20 cellular contexts compared by ENCODE assay signal in genomic region chr19:8484331-8484894, GRCh38. TPM values are rescaled to one million over a fixed set of nuclear protein-coding genes. Genes with fewer than 3 reads are reported as not detected.
DNase-seq lines count a peak whose midpoint lies in the region; ATAC-seq and TF ChIP-seq lines count a peak whose summit lies in the region.
"Had no signal": no experiment of that assay in that cellular context is flagged by ENCODE, and none has a peak within 500 bp of the region (broad histone marks: within the 10 kb centered on the region; RNA-seq: fewer than 3 reads in every experiment).

No MANE protein-coding gene starts in this region.

- intact Hi-C loops in head of caudate nucleus (cut with DNase I) (no loop called here), upper lobe of right lung (cut with DNase I) (no loop called here)
- intact Hi-C loops in naive thymus-derived CD4-positive, alpha-beta T cell (cut with micrococcal nuclease) = loop anchor here in 1 of 2 donors (10.0 kb wide), 1 partner anchor 130 kb away; no protein-coding TSS in a partner anchor

- no peak for DNase-seq in activated naive CD4-positive, alpha-beta T cell treated with anti-CD3 and anti-CD28 coated beads, Interleukin-2, amount 50 U/mL, for 72 hours (ENCODE audit: low spot score in 2 of 2)
- no peak for DNase-seq in activated naive CD4-positive, alpha-beta T cell treated with anti-CD3 and anti-CD28 coated beads, Interleukin-2, amount 10 ng/mL, durations not matched to agents 7 days and 5 days
- DNase-seq in head of caudate nucleus (peak in 24 of 42 donors; percentile 13 to 60 (median 40)), upper lobe of right lung (peak; percentile 78), DMS153 treated with DMSO at 0.1 percent for 48 hours (lab: John Stamatoyannopoulos, UW; ENCODE audit: unreplicated experiment) (no peak), erythroblast (lab: John Stamatoyannopoulos, UW) (no peak)
- no peak for DNase-seq in naive thymus-derived CD4-positive, alpha-beta T cell
- DNase-seq in stimulated activated CD4-positive, alpha-beta T cell treated with anti-CD3 and anti-CD28 coated beads, Interleukin-2, amount 100 ng/mL, for 24 hours = no peak
- DNase-seq: activated CD4-positive, alpha-beta T cell treated with anti-CD3 and anti-CD28 coated beads, Interleukin-2, amount 10 ng/mL, durations not matched to agents 24 days and 14 days; brain microvascular endothelial cell; Calu3; IMR-90; natural killer cell; NCI-H1417 treated with DMSO at 0.1 percent for 48 hours; NCI-H446 treated with DMSO at 0.1 percent for 48 hours; PC-9; T-helper 1 cell had no signal

- CTCF ChIA-PET in activated naive CD4-positive, alpha-beta T cell treated with anti-CD3 and anti-CD28 coated beads, Interleukin-2, amount 10 ng/mL, durations not matched to agents 7 days and 5 days (lab: Charles Lee) = no interaction called here
- CTCF ChIA-PET in naive thymus-derived CD4-positive, alpha-beta T cell (lab: Charles Lee) = interaction anchor here (0.7 kb wide), 1 partner anchor 75 kb away, joined by 3 read pairs; no protein-coding TSS in a partner anchor

- H3K27me3 Mint-ChIP-seq in activated naive CD4-positive, alpha-beta T cell treated with anti-CD3 and anti-CD28 coated beads, Interleukin-2, amount 10 ng/mL, durations not matched to agents 7 days and 5 days = no peaks in the 10 kb centered on the region
- no peaks in the 10 kb centered on the region for H3K27me3 Mint-ChIP-seq in naive thymus-derived CD4-positive, alpha-beta T cell
- H3K27me3 Mint-ChIP-seq: activated CD4-positive, alpha-beta T cell treated with anti-CD3 and anti-CD28 coated beads, Interleukin-2, amount 10 ng/mL, durations not matched to agents 24 days and 14 days; stimulated activated naive CD8-positive, alpha-beta T cell treated with anti-CD3 and anti-CD28 coated beads, Interleukin-15, Interleukin-2, amounts not matched to agents 100 ng/mL and 50 ng/mL, for 24 hours had no signal

- peaks cover 21 to 87% (median 30%) of the 10 kb centered on the region in 3 experiments for H3K36me3 ChIP-seq in naive thymus-derived CD4-positive, alpha-beta T cell (ENCODE audit: control insufficient read depth in 2 of 3, insufficient read depth in 3 of 3, low read length in 3 of 3)
- peaks cover 89% of the 10 kb centered on the region for H3K36me3 ChIP-seq in upper lobe of right lung

- H3K4me3 Mint-ChIP-seq in activated naive CD4-positive, alpha-beta T cell treated with anti-CD3 and anti-CD28 coated beads, Interleukin-2, amount 10 ng/mL, durations not matched to agents 7 days and 5 days = no peak overlapping the region
- H3K4me3 Mint-ChIP-seq in naive thymus-derived CD4-positive, alpha-beta T cell = no peak overlapping the region
- H3K4me3 Mint-ChIP-seq: activated CD4-positive, alpha-beta T cell treated with anti-CD3 and anti-CD28 coated beads, Interleukin-2, amount 10 ng/mL, durations not matched to agents 24 days and 14 days; natural killer cell; stimulated activated naive CD8-positive, alpha-beta T cell treated with anti-CD3 and anti-CD28 coated beads, Interleukin-15, Interleukin-2, amounts not matched to agents 100 ng/mL and 50 ng/mL, for 24 hours had no signal

- H3K9me3 Mint-ChIP-seq in activated naive CD4-positive, alpha-beta T cell treated with anti-CD3 and anti-CD28 coated beads, Interleukin-2, amount 50 U/mL, for 72 hours = no peaks in the 10 kb centered on the region
- no peaks in the 10 kb centered on the region for H3K9me3 Mint-ChIP-seq in activated naive CD4-positive, alpha-beta T cell treated with anti-CD3 and anti-CD28 coated beads, Interleukin-2, amount 10 ng/mL, durations not matched to agents 7 days and 5 days
- peaks cover 0 to 3% (median 0%) of the 10 kb centered on the region in 11 donors for H3K9me3 Mint-ChIP-seq in naive thymus-derived CD4-positive, alpha-beta T cell
- H3K9me3 Mint-ChIP-seq: activated CD4-positive, alpha-beta T cell treated with anti-CD3 and anti-CD28 coated beads, Interleukin-2, amount 10 ng/mL, durations not matched to agents 24 days and 14 days; natural killer cell; stimulated activated naive CD8-positive, alpha-beta T cell treated with anti-CD3 and anti-CD28 coated beads, Interleukin-15, Interleukin-2, amounts not matched to agents 100 ng/mL and 50 ng/mL, for 24 hours had no signal

- H3K4me1 Mint-ChIP-seq in activated naive CD4-positive, alpha-beta T cell treated with anti-CD3 and anti-CD28 coated beads, Interleukin-2, amount 10 ng/mL, durations not matched to agents 7 days and 5 days = peaks cover 63% of the 10 kb centered on the region
- H3K4me1 Mint-ChIP-seq in naive thymus-derived CD4-positive, alpha-beta T cell = peaks cover 38 to 67% (median 52%) of the 10 kb centered on the region in 7 donors

- H3K27ac ChIP-seq in naive thymus-derived CD4-positive, alpha-beta T cell (ENCODE audit: low read depth, low read length) = no peak overlapping the region
- H3K27ac ChIP-seq in upper lobe of right lung = peak overlapping the region; percentile 17
- H3K27ac ChIP-seq: brain microvascular endothelial cell, PC-9 had no signal

- no peak for ATAC-seq in activated naive CD4-positive, alpha-beta T cell treated with anti-CD3 and anti-CD28 coated beads, Interleukin-2, amount 50 U/mL, for 72 hours
- peak; percentile 49 for ATAC-seq in naive thymus-derived CD4-positive, alpha-beta T cell
- peak; percentile 65 for ATAC-seq in upper lobe of right lung
- ATAC-seq: natural killer cell had no signal

- no peak overlapping the region for H3K4me3 ChIP-seq in naive thymus-derived CD4-positive, alpha-beta T cell (ENCODE audit: low read length)
- no peak overlapping the region for H3K4me3 ChIP-seq in upper lobe of right lung
- H3K4me3 ChIP-seq: PC-9 had no signal

- H3K36me3 Mint-ChIP-seq in activated naive CD4-positive, alpha-beta T cell treated with anti-CD3 and anti-CD28 coated beads, Interleukin-2, amount 50 U/mL, for 72 hours = peaks cover 0 to 52% of the 10 kb centered on the region in 2 donors
- H3K36me3 Mint-ChIP-seq in activated naive CD4-positive, alpha-beta T cell treated with anti-CD3 and anti-CD28 coated beads, Interleukin-2, amount 10 ng/mL, durations not matched to agents 7 days and 5 days = peaks cover 58% of the 10 kb centered on the region
- peaks cover 9 to 54% (median 19%) of the 10 kb centered on the region in 5 donors for H3K36me3 Mint-ChIP-seq in naive thymus-derived CD4-positive, alpha-beta T cell
- H3K36me3 Mint-ChIP-seq: natural killer cell had no signal

- no peaks in the 10 kb centered on the region for H3K9me3 ChIP-seq in naive thymus-derived CD4-positive, alpha-beta T cell (ENCODE audit: control insufficient read depth in 2 of 3, low read length in 3 of 3)
- no peaks in the 10 kb centered on the region for H3K9me3 ChIP-seq in upper lobe of right lung

- TF ChIP-seq CTCF in upper lobe of right lung (IDR thresholded peaks at IDR 0.05) = no peak

- no peaks in the 10 kb centered on the region for H3K27me3 ChIP-seq in naive thymus-derived CD4-positive, alpha-beta T cell (ENCODE audit: control insufficient read depth in 2 of 2, insufficient read depth in 2 of 2, low read length in 2 of 2)
- H3K27me3 ChIP-seq in upper lobe of right lung = no peaks in the 10 kb centered on the region
- H3K27me3 ChIP-seq: brain microvascular endothelial cell had no signal

- peak overlapping the region; percentile 59 to 84 for H3K27ac Mint-ChIP-seq in activated naive CD4-positive, alpha-beta T cell treated with anti-CD3 and anti-CD28 coated beads, Interleukin-2, amount 50 U/mL, for 72 hours
- no peak overlapping the region for H3K27ac Mint-ChIP-seq in activated naive CD4-positive, alpha-beta T cell treated with anti-CD3 and anti-CD28 coated beads, Interleukin-2, amount 10 ng/mL, durations not matched to agents 7 days and 5 days
- peak overlapping the region in 2 of 9 donors; percentile 26 to 48 for H3K27ac Mint-ChIP-seq in naive thymus-derived CD4-positive, alpha-beta T cell
- H3K27ac Mint-ChIP-seq: activated CD4-positive, alpha-beta T cell treated with anti-CD3 and anti-CD28 coated beads, Interleukin-2, amount 10 ng/mL, durations not matched to agents 24 days and 14 days had no signal

- no peak for TF ChIP-seq POLR2A in erythroblast (IDR thresholded peaks at IDR 0.05; ENCODE audit: low read length)

- POLR2A ChIA-PET in naive thymus-derived CD4-positive, alpha-beta T cell (lab: Charles Lee) = interaction anchor here (0.7 to 1.4 kb wide), 3 partner anchors 94 to 134 kb away, joined by 3 to 4 read pairs (median 4); no protein-coding TSS in a partner anchor

- H3K4me1 ChIP-seq in naive thymus-derived CD4-positive, alpha-beta T cell (ENCODE audit: control insufficient read depth in 2 of 2, insufficient read depth in 2 of 2, low read length in 2 of 2) = peaks cover 15 to 26% of the 10 kb centered on the region in 2 donors
- peaks cover 36% of the 10 kb centered on the region for H3K4me1 ChIP-seq in upper lobe of right lung

RNA-seq across cellular contexts. Expression of gene PRAM1, which starts 18.0 kb away (rescaled TPM):
- 1 to 10 TPM; 1.4 to 2.9 TPM for total RNA-seq in activated naive CD4-positive, alpha-beta T cell treated with anti-CD3 and anti-CD28 coated beads, Interleukin-2, amount 50 U/mL, for 72 hours
- 10 to 100 TPM in 2 of 5 experiments, 1 to 10 TPM in 3; 1.1 to 82.8 (median 3.9) TPM for total RNA-seq in naive thymus-derived CD4-positive, alpha-beta T cell
- polyA plus RNA-seq in naive thymus-derived CD4-positive, alpha-beta T cell = under 1 TPM; 0.12 to 0.34 TPM
- total RNA-seq in upper lobe of right lung = 31.3 TPM
- total RNA-seq: Calu3, glomerular endothelial cell, IMR-90 had no signal
- polyA plus RNA-seq: keratinocyte had no signal

RNA-seq across cellular contexts. Expression of gene ZNF414, which starts 29.6 kb away (rescaled TPM):
- 10 to 100 TPM; 24.6 to 28.0 TPM for total RNA-seq in activated naive CD4-positive, alpha-beta T cell treated with anti-CD3 and anti-CD28 coated beads, Interleukin-2, amount 50 U/mL, for 72 hours
- 10 to 100 TPM; 36.0 to 69.2 (median 60.8) TPM for total RNA-seq in naive thymus-derived CD4-positive, alpha-beta T cell
- polyA plus RNA-seq in naive thymus-derived CD4-positive, alpha-beta T cell = 10 to 100 TPM; 20.2 to 25.4 TPM
- total RNA-seq in upper lobe of right lung = 23.4 TPM

RNA-seq across cellular contexts. Expression of gene HNRNPM, which starts 39.6 kb away (rescaled TPM):
- total RNA-seq in activated naive CD4-positive, alpha-beta T cell treated with anti-CD3 and anti-CD28 coated beads, Interleukin-2, amount 50 U/mL, for 72 hours = 100 to 1,000 TPM; 105 to 243 TPM
- 100 to 1,000 TPM; 175 to 280 (median 272) TPM for total RNA-seq in naive thymus-derived CD4-positive, alpha-beta T cell
- 100 to 1,000 TPM; 210 to 378 TPM for polyA plus RNA-seq in naive thymus-derived CD4-positive, alpha-beta T cell
- total RNA-seq in upper lobe of right lung = 131 TPM

Comparison
In these comparisons a context has a peak if more than half of its experiments do, and no peak if none do; other contexts are left out.
1. ATAC-seq: peak in naive thymus-derived CD4-positive, alpha-beta T cell (single experiment) and upper lobe of right lung (single experiment); none in activated naive CD4-positive, alpha-beta T cell treated with anti-CD3 and anti-CD28 coated beads, Interleukin-2, amount 50 U/mL, for 72 hours (0 of 2).
2. DNase-seq: peak in head of caudate nucleus (24 of 42) and upper lobe of right lung (single experiment); none in activated naive CD4-positive, alpha-beta T cell treated with anti-CD3 and anti-CD28 coated beads, Interleukin-2, amount 50 U/mL, for 72 hours (0 of 2), activated naive CD4-positive, alpha-beta T cell treated with anti-CD3 and anti-CD28 coated beads, Interleukin-2, amount 10 ng/mL, durations not matched to agents 7 days and 5 days (single experiment), naive thymus-derived CD4-positive, alpha-beta T cell (0 of 9), stimulated activated CD4-positive, alpha-beta T cell treated with anti-CD3 and anti-CD28 coated beads, Interleukin-2, amount 100 ng/mL, for 24 hours (0 of 2), DMS153 treated with DMSO at 0.1 percent for 48 hours (single experiment) and erythroblast (0 of 2).